In the genomic region with DNA sequence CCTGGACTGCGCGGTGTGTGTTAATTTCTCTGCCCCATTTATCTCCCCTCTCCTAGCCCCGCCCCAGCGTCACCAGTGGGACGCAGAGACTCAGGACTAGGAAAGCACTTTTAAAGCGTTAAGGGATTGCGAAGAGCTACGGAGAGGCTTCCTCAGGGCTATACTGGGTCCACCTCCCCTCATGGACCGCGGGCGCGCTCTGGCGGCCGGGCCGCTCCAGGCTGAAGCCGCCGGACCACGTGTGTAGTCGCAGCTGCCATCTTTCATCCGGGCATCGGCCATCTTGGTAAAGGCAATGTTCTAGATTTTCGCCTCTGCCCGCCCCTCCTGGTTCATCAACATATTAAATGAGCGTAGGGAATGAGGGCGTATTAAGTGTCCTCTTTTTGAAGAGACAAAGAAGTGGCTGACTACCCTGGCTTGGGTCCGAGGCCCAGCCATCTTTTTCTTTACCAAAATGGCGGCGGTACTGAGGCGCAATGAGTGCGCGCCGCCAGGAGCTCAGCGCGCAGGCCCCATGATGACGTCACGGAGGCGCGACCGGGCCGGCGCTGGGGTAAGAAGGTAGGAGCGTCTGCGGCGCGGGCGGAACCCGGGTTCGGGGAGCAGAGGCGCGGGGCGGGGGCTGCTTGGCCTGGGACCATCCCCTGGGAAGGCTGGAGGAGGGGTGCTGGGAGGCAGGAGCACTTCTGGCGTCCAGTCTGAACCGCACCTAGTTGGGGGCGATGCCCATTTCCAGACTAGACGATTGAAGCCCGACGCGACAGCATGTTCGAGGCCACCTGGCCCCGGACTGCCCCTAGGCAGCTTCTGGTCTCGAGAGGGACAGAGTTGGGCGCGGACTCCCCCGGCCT, we compare ENCODE assay signal across 8 cellular contexts. TPM values are rescaled to one million over a fixed set of nuclear protein-coding genes. Genes with fewer than 3 reads are reported as not detected.
DNase-seq lines count a peak whose midpoint lies in the region; ATAC-seq and TF ChIP-seq lines count a peak whose summit lies in the region.

A gene with protein sequence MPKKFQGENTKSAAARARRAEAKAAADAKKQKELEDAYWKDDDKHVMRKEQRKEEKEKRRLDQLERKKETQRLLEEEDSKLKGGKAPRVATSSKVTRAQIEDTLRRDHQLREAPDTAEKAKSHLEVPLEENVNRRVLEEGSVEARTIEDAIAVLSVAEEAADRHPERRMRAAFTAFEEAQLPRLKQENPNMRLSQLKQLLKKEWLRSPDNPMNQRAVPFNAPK (plus strand): TSS at position 531 of the 854 bp plus-strand sequence. CDS start 3,406 bp downstream, outside the sequence.

- H3K9me3 ChIP-seq in DOHH2 (ENCODE audit: control insufficient read depth, insufficient read depth, low read length): no peaks in the 10 kb centered on the region
- H3K9me3 ChIP-seq in esophagus squamous epithelium: no peaks in the 10 kb centered on the region

- peaks cover 2% of the 10 kb centered on the region; the same call in 1 of the 2 replicates for H3K36me3 ChIP-seq in DOHH2 (ENCODE audit: control insufficient read depth, low read length)
- peaks cover 0 to 19% (median 0%) of the 10 kb centered on the region in 3 donors for H3K36me3 ChIP-seq in esophagus squamous epithelium

- peak within 1 kb of the TSS; percentile 63 for H3K27ac ChIP-seq in DOHH2 (ENCODE audit: low read depth, low read length)
- H3K27ac ChIP-seq in esophagus squamous epithelium: peak within 1 kb of the TSS; percentile 85 to 95 (median 92)

- H3K4me3 ChIP-seq in DOHH2 (ENCODE audit: low read length): peak within 1 kb of the TSS; percentile 81
- H3K4me3 ChIP-seq in esophagus squamous epithelium: peak within 1 kb of the TSS; percentile 80 to 98 (median 88)

- no peaks in the 10 kb centered on the region for H4K20me1 ChIP-seq in DOHH2 (ENCODE audit: control insufficient read depth, insufficient read depth, low read depth, low read length)

- no peaks in the 10 kb centered on the region for H3F3A ChIP-seq in DOHH2 (ENCODE audit: control insufficient read depth, insufficient read depth)

- H3K27ac Mint-ChIP-seq in naive B cell: peak within 1 kb of the TSS; percentile 90 to 99 (median 98)
- peak within 1 kb of the TSS; percentile 98 for H3K27ac Mint-ChIP-seq in stimulated activated effector memory CD8-positive, alpha-beta T cell treated with anti-CD3 and anti-CD28 coated beads, Interleukin-12 subunit alpha, Interleukin-12 subunit beta, amount 100 ng/mL, for 72 hours

- H3K9me3 Mint-ChIP-seq in naive B cell: no peaks in the 10 kb centered on the region
- no peaks in the 10 kb centered on the region for H3K9me3 Mint-ChIP-seq in stimulated activated effector memory CD8-positive, alpha-beta T cell treated with anti-CD3 and anti-CD28 coated beads, Interleukin-12 subunit alpha, Interleukin-12 subunit beta, amount 100 ng/mL, for 72 hours

- TF ChIP-seq CTCF in DOHH2 (IDR thresholded peaks at IDR 0.05; ENCODE audit: low read depth, low read length, poor library complexity, severe bottlenecking) (peak; percentile 92), esophagus squamous epithelium (IDR thresholded peaks at IDR 0.05) (peak; percentile 84 to 98 (median 94))

- ATAC-seq in GM21717 (IDR thresholded peaks at IDR 0.05; ENCODE audit: unreplicated experiment) (peak; percentile 49), naive B cell (ENCODE audit: low read depth in 2 of 2) (peak; percentile 95 to 97)
- ATAC-seq in stimulated activated effector memory CD8-positive, alpha-beta T cell treated with anti-CD3 and anti-CD28 coated beads, Interleukin-12 subunit alpha, Interleukin-12 subunit beta, amount 100 ng/mL, for 72 hours: peak; percentile 97

- no peaks in the 10 kb centered on the region for H3K27me3 ChIP-seq in DOHH2 (ENCODE audit: control insufficient read depth, low read length)
- H3K27me3 ChIP-seq in esophagus squamous epithelium: no peaks in the 10 kb centered on the region

- in situ Hi-C loops in KBM-7 (cut with MboI; ENCODE audit: low pct_unique_long_range_greater_than_20kb, low sequenced_read_pairs): no loop called here

- H3K4me1 ChIP-seq in DOHH2 (ENCODE audit: control insufficient read depth, low read length) (peaks cover 17% of the 10 kb centered on the region), esophagus squamous epithelium (peaks cover 20 to 27% (median 20%) of the 10 kb centered on the region in 3 donors)

- H3K4me1 Mint-ChIP-seq in naive B cell: peaks cover 11 to 25% (median 18%) of the 10 kb centered on the region in 3 donors
- peaks cover 26% of the 10 kb centered on the region for H3K4me1 Mint-ChIP-seq in stimulated activated effector memory CD8-positive, alpha-beta T cell treated with anti-CD3 and anti-CD28 coated beads, Interleukin-12 subunit alpha, Interleukin-12 subunit beta, amount 100 ng/mL, for 72 hours

- H3K79me2 ChIP-seq in DOHH2 (ENCODE audit: control insufficient read depth, low read length): peaks cover 24% of the 10 kb centered on the region

- no peaks in the 10 kb centered on the region for H3K9me2 ChIP-seq in DOHH2 (replicated peaks; ENCODE audit: control insufficient read depth, low read length)

- TF ChIP-seq POLR2A in esophagus squamous epithelium (IDR thresholded peaks at IDR 0.05): peak in 3 of 4 donors; percentile 89 to 91 (median 90)

- peak within 1 kb of the TSS; percentile 83 to 97 (median 94) for H3K4me3 Mint-ChIP-seq in naive B cell
- peak within 1 kb of the TSS; percentile 92 for H3K4me3 Mint-ChIP-seq in stimulated activated effector memory CD8-positive, alpha-beta T cell treated with anti-CD3 and anti-CD28 coated beads, Interleukin-12 subunit alpha, Interleukin-12 subunit beta, amount 100 ng/mL, for 72 hours

- no peaks in the 10 kb centered on the region for H3K36me3 Mint-ChIP-seq in naive B cell
- H3K36me3 Mint-ChIP-seq in stimulated activated effector memory CD8-positive, alpha-beta T cell treated with anti-CD3 and anti-CD28 coated beads, Interleukin-12 subunit alpha, Interleukin-12 subunit beta, amount 100 ng/mL, for 72 hours: peaks cover 40% of the 10 kb centered on the region

- H3K27me3 Mint-ChIP-seq in naive B cell: no peaks in the 10 kb centered on the region

- DNase-seq in KBM-7 (peak; percentile 98), esophagus squamous epithelium (lab: John Stamatoyannopoulos, UW) (peak; percentile 60), naive B cell (peak; percentile 94)
- DNase-seq in activated T-cell treated with anti-CD3 and anti-CD28 coated beads, Interleukin-2, amount 50 U/mL, for 48 hours: peak; percentile 92 to 93
- peak; percentile 89 to 95 for DNase-seq in stimulated activated effector memory CD8-positive, alpha-beta T cell treated with anti-CD3 and anti-CD28 coated beads, Interleukin-12 subunit alpha, Interleukin-12 subunit beta, amount 100 ng/mL, for 72 hours (ENCODE audit: low spot score in 2 of 2)

- H3K4me2 ChIP-seq in DOHH2 (ENCODE audit: low read length): peak within 1 kb of the TSS; percentile 96

- intact Hi-C loops in esophagus squamous epithelium (cut with DNase I): loop anchor here (5.0 kb wide), 1 partner anchor 65 kb away; no protein-coding TSS in a partner anchor

- WGBS in esophagus squamous epithelium, 2 donors: 0 to 1% methylated on average over 11 to 21 of the region's 64 CpGs

TF ChIP-seq in PFSK-1, 5 proteins besides CTCF, POLR2A, EP300 and RAD21:
- TF ChIP-seq FOXP2 (optimal IDR thresholded peaks at IDR 0.05; ENCODE audit: borderline replicate concordance, extremely low read depth, extremely low read length, insufficient read depth) (peak; percentile 39), SIN3A (IDR thresholded peaks at IDR 0.05; ENCODE audit: borderline replicate concordance, insufficient read depth, low read length) (peak; percentile 60; the same call in 1 of the 2 replicates), TAF1 (IDR thresholded peaks at IDR 0.05; ENCODE audit: borderline replicate concordance, insufficient read depth, low read length) (no peak; the same call in 1 of the 2 replicates), POLR2AphosphoS5 (IDR thresholded peaks at IDR 0.05; ENCODE audit: low read depth, low read length) (peak; percentile 84)
- TF ChIP-seq, protein P1, sequence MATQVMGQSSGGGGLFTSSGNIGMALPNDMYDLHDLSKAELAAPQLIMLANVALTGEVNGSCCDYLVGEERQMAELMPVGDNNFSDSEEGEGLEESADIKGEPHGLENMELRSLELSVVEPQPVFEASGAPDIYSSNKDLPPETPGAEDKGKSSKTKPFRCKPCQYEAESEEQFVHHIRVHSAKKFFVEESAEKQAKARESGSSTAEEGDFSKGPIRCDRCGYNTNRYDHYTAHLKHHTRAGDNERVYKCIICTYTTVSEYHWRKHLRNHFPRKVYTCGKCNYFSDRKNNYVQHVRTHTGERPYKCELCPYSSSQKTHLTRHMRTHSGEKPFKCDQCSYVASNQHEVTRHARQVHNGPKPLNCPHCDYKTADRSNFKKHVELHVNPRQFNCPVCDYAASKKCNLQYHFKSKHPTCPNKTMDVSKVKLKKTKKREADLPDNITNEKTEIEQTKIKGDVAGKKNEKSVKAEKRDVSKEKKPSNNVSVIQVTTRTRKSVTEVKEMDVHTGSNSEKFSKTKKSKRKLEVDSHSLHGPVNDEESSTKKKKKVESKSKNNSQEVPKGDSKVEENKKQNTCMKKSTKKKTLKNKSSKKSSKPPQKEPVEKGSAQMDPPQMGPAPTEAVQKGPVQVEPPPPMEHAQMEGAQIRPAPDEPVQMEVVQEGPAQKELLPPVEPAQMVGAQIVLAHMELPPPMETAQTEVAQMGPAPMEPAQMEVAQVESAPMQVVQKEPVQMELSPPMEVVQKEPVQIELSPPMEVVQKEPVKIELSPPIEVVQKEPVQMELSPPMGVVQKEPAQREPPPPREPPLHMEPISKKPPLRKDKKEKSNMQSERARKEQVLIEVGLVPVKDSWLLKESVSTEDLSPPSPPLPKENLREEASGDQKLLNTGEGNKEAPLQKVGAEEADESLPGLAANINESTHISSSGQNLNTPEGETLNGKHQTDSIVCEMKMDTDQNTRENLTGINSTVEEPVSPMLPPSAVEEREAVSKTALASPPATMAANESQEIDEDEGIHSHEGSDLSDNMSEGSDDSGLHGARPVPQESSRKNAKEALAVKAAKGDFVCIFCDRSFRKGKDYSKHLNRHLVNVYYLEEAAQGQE (IDR thresholded peaks at IDR 0.05; ENCODE audit: insufficient read depth in 1 of 2, low read depth in 2 of 2, low read length in 2 of 2): peak in 1 of 2 experiments; percentile 59; a peak in 1 of 4 replicates

RNA-seq across cellular contexts. Expression of the gene that starts here (rescaled TPM):
- polyA plus RNA-seq in PFSK-1 (2012; ENCODE audit: insufficient read length, low read depth): 303 TPM
- total RNA-seq in esophagus squamous epithelium: 10 to 100 TPM; 50.2 to 80.6 (median 54.5) TPM
- polyA plus RNA-seq in naive B cell (ENCODE audit: low read depth in 6 of 6): 10 to 100 TPM; 29.7 to 47.4 (median 32.6) TPM

Comparison
In these comparisons a context has a peak if more than half of its experiments do, and no peak if none do; other contexts are left out.
1. Peak in every context shown above with its lines: DNase-seq, ATAC-seq, H3K4me3 ChIP-seq and H3K27ac ChIP-seq.